ENCODE assay signal across 20 cellular contexts in genomic region chr19:2790557-2791271, GRCh38.
"Had no signal": no experiment of that assay in that cellular context is flagged by ENCODE, and none has a peak within 500 bp of the region (broad histone marks: within the 10 kb centered on the region; RNA-seq: fewer than 3 reads in every experiment).

No MANE protein-coding gene starts in this region.

- H3K4me1 ChIP-seq: colonic mucosa, upper lobe of right lung had no signal

- ATAC-seq: gastroesophageal sphincter; left lung; lower lobe of right lung; naive thymus-derived CD4-positive, alpha-beta T cell; stimulated activated naive CD8-positive, alpha-beta T cell treated with anti-CD3 and anti-CD28 coated beads, Interleukin-15, Interleukin-2, amounts not matched to agents 100 U/mL and 50 U/mL, for 24 hours; upper lobe of right lung had no signal

- H3K36me3 ChIP-seq: colonic mucosa had no signal

- H3K9me3 ChIP-seq: colonic mucosa, esophagus squamous epithelium, gastroesophageal sphincter, left lung, lower lobe of right lung, neutrophil, suprapubic skin, tibial nerve, upper lobe of right lung, vagina had no signal

- DNase-seq: colonic mucosa; dermis blood vessel endothelial cell; esophagus squamous epithelium; foreskin fibroblast; glutamatergic neuron; islet precursor cell; left lung; lower lobe of right lung; naive thymus-derived CD4-positive, alpha-beta T cell; nephron progenitor cell; posterior cingulate gyrus; small intestine; stimulated activated CD4-positive, alpha-beta T cell treated with anti-CD3 and anti-CD28 coated beads, Interleukin-12 subunit alpha, Interleukin-12 subunit beta, amount 100 ng/mL, for 4 hours; stimulated activated naive CD8-positive, alpha-beta T cell treated with anti-CD3 and anti-CD28 coated beads, Interleukin-15, Interleukin-2, amounts not matched to agents 100 U/mL and 50 U/mL, for 24 hours; upper lobe of right lung had no signal

- H3K4me3 ChIP-seq: colonic mucosa, esophagus squamous epithelium, gastroesophageal sphincter, left lung, lower lobe of right lung, suprapubic skin, tibial nerve, upper lobe of right lung, vagina had no signal

- H3K27ac ChIP-seq: colonic mucosa, esophagus squamous epithelium, gastroesophageal sphincter, left lung, lower lobe of right lung, neutrophil, suprapubic skin, tibial nerve, upper lobe of right lung, vagina had no signal

- H3K27me3 ChIP-seq: colonic mucosa, esophagus squamous epithelium, gastroesophageal sphincter, left lung, neutrophil, suprapubic skin, tibial nerve, upper lobe of right lung, vagina had no signal
